ENCODE assay signal across 8 cellular contexts in the genomic region with DNA sequence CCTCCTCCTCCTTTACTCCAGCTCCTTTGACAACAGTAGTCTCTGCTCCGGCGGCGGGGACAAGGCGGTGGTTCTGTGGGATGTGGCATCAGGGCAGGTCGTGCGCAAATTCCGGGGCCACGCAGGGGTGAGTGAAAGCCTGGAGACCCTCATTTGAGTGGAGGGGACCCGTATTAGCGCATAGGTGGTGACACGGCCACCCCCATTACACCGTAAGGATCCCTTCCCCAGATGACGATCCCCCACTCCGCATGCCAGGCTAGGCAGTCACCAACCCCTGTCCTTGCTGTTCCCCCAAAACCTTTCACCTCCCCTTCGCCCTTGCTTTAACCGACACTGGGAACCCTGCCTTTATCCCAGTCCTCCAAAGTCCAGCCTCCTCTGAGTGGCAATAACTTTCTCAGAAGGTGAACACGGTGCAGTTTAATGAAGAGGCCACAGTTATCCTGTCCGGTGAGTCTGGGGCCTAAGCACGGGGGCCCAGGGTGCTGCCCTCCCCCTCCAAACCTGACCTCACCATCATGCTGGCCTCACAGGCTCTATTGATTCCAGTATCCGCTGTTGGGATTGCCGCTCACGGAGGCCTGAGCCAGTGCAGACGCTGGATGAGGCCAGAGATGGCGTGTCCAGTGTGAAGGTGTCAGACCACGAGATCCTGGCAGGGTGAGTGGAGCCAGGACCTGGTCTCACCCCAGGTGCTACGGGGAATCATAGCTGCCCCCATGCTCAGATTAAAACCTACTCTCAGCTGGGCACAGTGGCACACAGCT. TPM values are rescaled to one million over a fixed set of nuclear protein-coding genes. Genes with fewer than 3 reads are reported as not detected.
A peak's percentile ranks its signal among the peaks of the same experiment; 100 is the strongest.
DNase-seq lines count a peak whose midpoint lies in the region; ATAC-seq and TF ChIP-seq lines count a peak whose summit lies in the region.

No MANE protein-coding gene starts in this region.

- intact Hi-C loops in A673 (cut with micrococcal nuclease; ENCODE audit: unreplicated experiment), result loop anchor here (10.0 kb wide), 1 partner anchor 616 kb away; a partner anchor contains a TSS

- TF ChIP-seq CTCF in A673 (conservative IDR thresholded peaks at IDR 0.05; ENCODE audit: low read depth, low read length), result no peak
- no peak for TF ChIP-seq CTCF in chondrocyte (IDR thresholded peaks at IDR 0.05)

- H3K27me3 Mint-ChIP-seq in chondrocyte (ENCODE audit: low read depth), result no peaks in the 10 kb centered on the region

- H3K4me3 ChIP-seq in A673 (ENCODE audit: low read depth, low read length, poor library complexity, severe bottlenecking) (peak overlapping the region; percentile 89), muscle layer of colon (ENCODE audit: low read depth in 1 of 2, low read length in 2 of 2) (peak overlapping the region; percentile 84 to 93)
- H3K4me3 ChIP-seq in Jurkat, Clone E6-1 (ENCODE audit: low read length), result peak overlapping the region; percentile 93

- no peak for ATAC-seq in HG02763 (IDR thresholded peaks at IDR 0.05; ENCODE audit: unreplicated experiment)

- H3K4me1 ChIP-seq in A673 (ENCODE audit: insufficient read depth, low read length, poor library complexity, severe bottlenecking) (peaks cover 18% of the 10 kb centered on the region), muscle layer of colon (ENCODE audit: insufficient read depth, low read length) (peaks cover 38% of the 10 kb centered on the region)

- H3K4me3 Mint-ChIP-seq in chondrocyte (ENCODE audit: unreplicated experiment), result peak overlapping the region; percentile 93

- H3K4me1 Mint-ChIP-seq in chondrocyte (ENCODE audit: low read depth), result peaks cover 45% of the 10 kb centered on the region

- H3K27ac Mint-ChIP-seq in chondrocyte (ENCODE audit: unreplicated experiment), result peak overlapping the region; percentile 100

- peak overlapping the region; percentile 88 for H3K9ac ChIP-seq in muscle layer of colon (ENCODE audit: low read length)

- TSS peak; percentile 61 for BruUV-seq in A673 (replicated peaks; lab: Mats Ljungman, UMichigan)

- no peak for DNase-seq in A673 (ENCODE audit: low spot score)
- DNase-seq in Jurkat, Clone E6-1 (ENCODE audit: low read depth, low spot score), result no peak
- DNase-seq in chondrocyte (ENCODE audit: low spot score), result no peak
- DNase-seq in NCI-H748 treated with DMSO at 0.1 percent for 48 hours (lab: John Stamatoyannopoulos, UW), result no peak
- no peak for DNase-seq in ureter (ENCODE audit: low spot score)
- no peak for DNase-seq in HPDE6-E6E7 (ENCODE audit: extremely low spot score)

- H3K36me3 Mint-ChIP-seq in chondrocyte (ENCODE audit: low read depth), result peaks cover 9% of the 10 kb centered on the region

- H3K27me3 ChIP-seq in A673 (replicated peaks; ENCODE audit: insufficient read depth, low read depth, low read length, poor library complexity) (no peaks in the 10 kb centered on the region), muscle layer of colon (ENCODE audit: control insufficient read depth in 1 of 2, insufficient read depth in 2 of 2, low read length in 2 of 2) (no peaks in the 10 kb centered on the region)

- H3K27ac ChIP-seq in A673 (ENCODE audit: low read depth, low read length, poor library complexity, severe bottlenecking) (peak overlapping the region; percentile 97), muscle layer of colon (ENCODE audit: low read depth, low read length) (peak overlapping the region; percentile 100)

- H3K9me3 Mint-ChIP-seq in chondrocyte (ENCODE audit: low read depth), result no peaks in the 10 kb centered on the region

- POLR2A ChIA-PET in A673 (lab: Charles Lee; ENCODE audit: low non-redundant PET), result interaction anchor here (0.7 kb wide), 1 partner anchor 67 kb away, joined by 3 read pairs; a partner anchor contains a TSS

- CTCF ChIA-PET in A673 (lab: Charles Lee), result no interaction called here

- peaks cover 23% of the 10 kb centered on the region for H3K36me3 ChIP-seq in A673 (ENCODE audit: insufficient read depth, low read length, poor library complexity, severe bottlenecking)
- H3K36me3 ChIP-seq in muscle layer of colon (ENCODE audit: insufficient read depth, low read length), result peaks cover 26% of the 10 kb centered on the region

- H3K9me3 ChIP-seq in A673 (ENCODE audit: low read depth, low read length, poor library complexity, severe bottlenecking) (no peaks in the 10 kb centered on the region), muscle layer of colon (ENCODE audit: low read length) (no peaks in the 10 kb centered on the region)

RNA-seq across cellular contexts. Expression of a gene that starts 3.7 kb away (rescaled TPM):
- 19.4 and 24.5 TPM in 2 replicates for total RNA-seq in A673 (2021)
- 41.6 TPM for polyA plus RNA-seq in Jurkat, Clone E6-1 (2012; ENCODE audit: insufficient read depth, insufficient read length)
- total RNA-seq in chondrocyte, result 9.6 to 13.5 TPM (median 12.7 TPM) in 3 replicates
- 11.0 TPM for total RNA-seq in ureter

RNA-seq across cellular contexts. Expression of a gene that starts 3.8 kb away (rescaled TPM):
- total RNA-seq in A673 (2021) (64.4 and 67.1 TPM in 2 replicates), chondrocyte (86.6 to 104 TPM (median 99.5 TPM) in 3 replicates), ureter (85.1 TPM)
- 27.9 TPM for polyA plus RNA-seq in Jurkat, Clone E6-1 (2012; ENCODE audit: insufficient read depth, insufficient read length)

RNA-seq across cellular contexts. Expression of a gene that starts 11.3 kb away (rescaled TPM):
- total RNA-seq in A673 (2021), result 117 and 127 TPM in 2 replicates
- polyA plus RNA-seq in Jurkat, Clone E6-1 (2012; ENCODE audit: insufficient read depth, insufficient read length), result 200 TPM
- 37.8 to 48.8 TPM (median 47.5 TPM) in 3 replicates for total RNA-seq in chondrocyte
- 79.7 TPM for total RNA-seq in ureter

RNA-seq across cellular contexts. Expression of a gene that starts 17.5 kb away (rescaled TPM):
- total RNA-seq in A673 (2021) (not detected in 2 replicates), chondrocyte (not detected in 3 replicates), ureter (not detected)
- not detected for polyA plus RNA-seq in Jurkat, Clone E6-1 (2012; ENCODE audit: insufficient read depth, insufficient read length)

RNA-seq across cellular contexts. Expression of a gene that starts 26.1 kb away (rescaled TPM):
- 15.4 and 19.6 TPM in 2 replicates for total RNA-seq in A673 (2021)
- polyA plus RNA-seq in Jurkat, Clone E6-1 (2012; ENCODE audit: insufficient read depth, insufficient read length), result 12.6 TPM
- 5.0 to 11.7 TPM (median 5.2 TPM) in 3 replicates for total RNA-seq in chondrocyte
- total RNA-seq in ureter, result 8.7 TPM
